ENCODE assay signal across 8 cellular contexts in the genomic region with DNA sequence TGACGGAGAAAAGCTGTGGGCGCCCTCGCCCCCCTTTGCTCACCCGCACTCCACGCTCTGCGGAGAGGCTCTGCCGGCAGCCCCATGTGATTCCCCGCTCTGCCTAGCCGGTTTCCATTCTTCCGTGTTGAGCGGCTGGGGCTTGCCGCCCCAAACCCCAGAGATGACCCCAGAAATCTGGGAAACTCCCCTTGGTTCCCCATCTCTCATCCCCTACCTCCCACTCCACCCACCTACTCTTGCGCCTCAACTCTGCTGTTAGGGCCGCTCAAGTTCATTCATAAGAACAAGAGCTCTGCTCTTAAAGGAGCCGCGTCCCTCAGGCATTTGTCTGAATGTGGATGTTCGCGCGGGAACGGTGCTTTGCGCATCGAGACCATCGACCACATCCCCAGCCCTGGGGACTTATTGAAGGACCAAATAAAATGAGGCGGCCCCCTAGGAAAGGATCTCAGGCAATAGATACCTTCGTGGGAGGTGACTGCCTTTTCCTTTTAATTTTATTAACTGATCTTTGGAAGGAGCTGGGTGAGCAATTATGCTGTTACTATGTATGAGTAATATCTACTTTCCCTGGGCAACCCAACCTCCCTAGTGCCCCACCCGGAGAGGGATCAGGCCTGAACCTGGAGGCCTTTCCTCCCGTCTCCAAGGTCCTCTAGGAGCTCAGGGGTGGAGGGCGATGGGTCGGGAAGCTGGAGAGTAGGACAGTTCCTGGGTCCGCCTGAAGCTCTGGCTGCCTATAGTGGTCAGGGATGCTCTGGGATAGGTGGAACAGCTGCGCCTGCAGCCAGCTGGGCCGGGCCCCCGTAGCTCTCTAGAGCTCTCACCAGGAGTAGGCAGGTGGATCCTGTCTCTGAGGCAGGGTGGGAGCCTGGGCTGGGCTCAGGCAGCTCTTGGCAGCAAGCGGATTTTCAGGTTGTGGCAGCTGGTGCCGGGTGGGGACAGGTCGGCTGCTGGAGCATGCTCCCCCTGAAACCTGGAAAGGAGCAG. TPM values are rescaled to one million over a fixed set of nuclear protein-coding genes. Genes with fewer than 3 reads are reported as not detected.
DNase-seq lines count a peak whose midpoint lies in the region; ATAC-seq and TF ChIP-seq lines count a peak whose summit lies in the region.

No MANE protein-coding gene starts in this region.

- H3K4me3 ChIP-seq in dorsolateral prefrontal cortex (peak overlapping the region; percentile 47 to 90 (median 72)), mononuclear cell (ENCODE audit: low read length) (peak overlapping the region; percentile 51)

- intact Hi-C loops in activated CD4-positive, alpha-beta T cell treated with anti-CD3 and anti-CD28 coated beads, Interleukin-2, amount 10 ng/mL, durations not matched to agents 24 days and 14 days (cut with micrococcal nuclease): loop anchor here (1.0 to 5.0 kb wide), 2 partner anchors 37 to 86 kb away; partner anchors contain the start of gene CAP1
- intact Hi-C loops in dorsolateral prefrontal cortex (cut with DNase I): loop anchor here (2.0 to 10.0 kb wide), 3 partner anchors 17 to 79 kb away; partner anchors contain the start of gene MYCL (in 1 of the 2)

- peak overlapping the region; percentile 91 for H3K27ac Mint-ChIP-seq in activated CD4-positive, alpha-beta T cell treated with anti-CD3 and anti-CD28 coated beads, Interleukin-2, amount 10 ng/mL, durations not matched to agents 24 days and 14 days
- H3K27ac Mint-ChIP-seq in stimulated activated naive B cell treated with anti-CD40 and anti-IgM and Interleukin-4, amounts not matched to agents 10 μg/mL and 1 μg/mL and 100 μg/mL, for 72 hours: peak overlapping the region; percentile 91

- H3K4me1 Mint-ChIP-seq in activated CD4-positive, alpha-beta T cell treated with anti-CD3 and anti-CD28 coated beads, Interleukin-2, amount 10 ng/mL, durations not matched to agents 24 days and 14 days: peaks cover 47% of the 10 kb centered on the region
- H3K4me1 Mint-ChIP-seq in stimulated activated naive B cell treated with anti-CD40 and anti-IgM and Interleukin-4, amounts not matched to agents 10 μg/mL and 1 μg/mL and 100 μg/mL, for 72 hours: peaks cover 48 to 67% of the 10 kb centered on the region in 2 donors

- H3K9me3 Mint-ChIP-seq in activated CD4-positive, alpha-beta T cell treated with anti-CD3 and anti-CD28 coated beads, Interleukin-2, amount 10 ng/mL, durations not matched to agents 24 days and 14 days: no peaks in the 10 kb centered on the region
- no peaks in the 10 kb centered on the region for H3K9me3 Mint-ChIP-seq in stimulated activated naive B cell treated with anti-CD40 and anti-IgM and Interleukin-4, amounts not matched to agents 10 μg/mL and 1 μg/mL and 100 μg/mL, for 72 hours

- H3K36me3 Mint-ChIP-seq in activated CD4-positive, alpha-beta T cell treated with anti-CD3 and anti-CD28 coated beads, Interleukin-2, amount 10 ng/mL, durations not matched to agents 24 days and 14 days (ENCODE audit: low read depth): peaks cover 43% of the 10 kb centered on the region
- peaks cover 25 to 40% of the 10 kb centered on the region in 2 donors for H3K36me3 Mint-ChIP-seq in stimulated activated naive B cell treated with anti-CD40 and anti-IgM and Interleukin-4, amounts not matched to agents 10 μg/mL and 1 μg/mL and 100 μg/mL, for 72 hours

- H3K27me3 ChIP-seq in dorsolateral prefrontal cortex (no peaks in the 10 kb centered on the region), mononuclear cell (ENCODE audit: insufficient read depth, low read length) (no peaks in the 10 kb centered on the region)

- peak overlapping the region in 47 of 59 donors; percentile 13 to 93 (median 66) for H3K27ac ChIP-seq in dorsolateral prefrontal cortex

- TF ChIP-seq CTCF in dorsolateral prefrontal cortex (IDR thresholded peaks at IDR 0.05 in 54 of 56, conservative IDR thresholded peaks at IDR 0.05 in 2 of 56; ENCODE audit: low read depth in 1 of 56, partially characterized antibody in 56 of 56): no peak

- H3K27me3 Mint-ChIP-seq in activated CD4-positive, alpha-beta T cell treated with anti-CD3 and anti-CD28 coated beads, Interleukin-2, amount 10 ng/mL, durations not matched to agents 24 days and 14 days: peaks cover 9% of the 10 kb centered on the region
- H3K27me3 Mint-ChIP-seq in stimulated activated naive B cell treated with anti-CD40 and anti-IgM and Interleukin-4, amounts not matched to agents 10 μg/mL and 1 μg/mL and 100 μg/mL, for 72 hours: no peaks in the 10 kb centered on the region

- H3K4me1 ChIP-seq in mononuclear cell (ENCODE audit: insufficient read depth, low read length): peaks cover 77% of the 10 kb centered on the region

- H3K9me3 ChIP-seq in mononuclear cell (ENCODE audit: low read depth, low read length): no peaks in the 10 kb centered on the region

- peak; percentile 17 for DNase-seq in activated CD4-positive, CD25-positive, alpha-beta regulatory T cell treated with anti-CD3 and anti-CD28 coated beads, Interleukin-2, amount 50 U/mL, for 16 hours (ENCODE audit: low read depth, low spot score)
- no peak for DNase-seq in activated CD4-positive, CD25-positive, alpha-beta regulatory T cell (lab: John Stamatoyannopoulos, UW)
- DNase-seq in NCI-H2171 (lab: John Stamatoyannopoulos, UW): peak; percentile 81
- peak; percentile 83 for DNase-seq in activated CD4-positive, alpha-beta T cell treated with anti-CD3 and anti-CD28 coated beads, Interleukin-2, amount 10 ng/mL, durations not matched to agents 24 days and 14 days
- DNase-seq in dorsolateral prefrontal cortex: peak in 4 of 10 donors; percentile 18 to 55 (median 43)
- DNase-seq in stimulated activated naive B cell treated with anti-CD40 and anti-IgM and Interleukin-4, amounts not matched to agents 10 μg/mL and 1 μg/mL and 100 μg/mL, for 72 hours: peak; percentile 53

- ATAC-seq in HG02981 (IDR thresholded peaks at IDR 0.05; ENCODE audit: unreplicated experiment): peak; percentile 31
- ATAC-seq in stimulated activated naive B cell treated with anti-CD40 and anti-IgM and Interleukin-4, amounts not matched to agents 10 μg/mL and 1 μg/mL and 100 μg/mL, for 72 hours (replicated peaks): peak; percentile 70 to 71

- peak overlapping the region; percentile 91 for H3K4me3 Mint-ChIP-seq in activated CD4-positive, alpha-beta T cell treated with anti-CD3 and anti-CD28 coated beads, Interleukin-2, amount 10 ng/mL, durations not matched to agents 24 days and 14 days
- H3K4me3 Mint-ChIP-seq in stimulated activated naive B cell treated with anti-CD40 and anti-IgM and Interleukin-4, amounts not matched to agents 10 μg/mL and 1 μg/mL and 100 μg/mL, for 72 hours: peak overlapping the region; percentile 96

RNA-seq across cellular contexts. Expression of gene MFSD2A, which starts 0.9 kb away (rescaled TPM):
- 47.0 and 49.7 TPM in 2 replicates for total RNA-seq in activated CD4-positive, alpha-beta T cell treated with anti-CD3 and anti-CD28 coated beads, Interleukin-2, amount 10 ng/mL, durations not matched to agents 24 days and 14 days
- total RNA-seq in dorsolateral prefrontal cortex (10 to 100 TPM in 118 of 120 experiments, 1 to 10 TPM in 2; 6.7 to 62.3 (median 20.8) TPM), mononuclear cell (8.4 TPM)

RNA-seq across cellular contexts. Expression of gene MYCL, which starts 54.1 kb away (rescaled TPM):
- 0.42 and 0.57 TPM in 2 replicates for total RNA-seq in activated CD4-positive, alpha-beta T cell treated with anti-CD3 and anti-CD28 coated beads, Interleukin-2, amount 10 ng/mL, durations not matched to agents 24 days and 14 days
- total RNA-seq in dorsolateral prefrontal cortex (1 to 10 TPM in 118 of 120 experiments, under 1 TPM in 2; 0.88 to 5.6 (median 2.3) TPM), mononuclear cell (5.0 TPM)

Comparison
In these comparisons a context has a peak if more than half of its experiments do, and no peak if none do; other contexts are left out.
1. DNase-seq: peak in activated CD4-positive, CD25-positive, alpha-beta regulatory T cell treated with anti-CD3 and anti-CD28 coated beads, Interleukin-2, amount 50 U/mL, for 16 hours (single experiment), NCI-H2171 (single experiment), activated CD4-positive, alpha-beta T cell treated with anti-CD3 and anti-CD28 coated beads, Interleukin-2, amount 10 ng/mL, durations not matched to agents 24 days and 14 days (single experiment) and stimulated activated naive B cell treated with anti-CD40 and anti-IgM and Interleukin-4, amounts not matched to agents 10 μg/mL and 1 μg/mL and 100 μg/mL, for 72 hours (single experiment); none in activated CD4-positive, CD25-positive, alpha-beta regulatory T cell (0 of 4).